ENCODE assay signal across 13 cellular contexts in genomic region chr1:6365047-6365446, GRCh38. TPM values are rescaled to one million over a fixed set of nuclear protein-coding genes. Genes with fewer than 3 reads are reported as not detected.
DNase-seq lines count a peak whose midpoint lies in the region; FAIRE-seq and TF ChIP-seq lines count a peak whose summit lies in the region.
"Had no signal": no experiment of that assay in that cellular context is flagged by ENCODE, and none has a peak within 500 bp of the region (broad histone marks: within the 10 kb centered on the region; RNA-seq: fewer than 3 reads in every experiment).

No MANE protein-coding gene starts in this region.

- H3K36me3 ChIP-seq in small intestine (ENCODE audit: control insufficient read depth in 2 of 2, insufficient read depth in 2 of 2, low read length in 2 of 2) (no peaks in the 10 kb centered on the region), OCI-LY7 (ENCODE audit: insufficient read depth, low read length) (peaks cover 6% of the 10 kb centered on the region)
- H3K36me3 ChIP-seq: neural progenitor cell, spleen had no signal

- in situ Hi-C loops in GM13977 (cut with MboI; ENCODE audit: low pct_unique_long_range_greater_than_20kb, low sequenced_read_pairs, unreplicated experiment) = loop anchor here (10.0 kb wide), 1 partner anchor 50 kb away; the partner anchor contains the start of gene HES2

- peaks cover 3 to 8% of the 10 kb centered on the region in 2 donors for H3K4me1 ChIP-seq in small intestine (ENCODE audit: control insufficient read depth in 2 of 2, insufficient read depth in 1 of 2, low read depth in 1 of 2, low read length in 1 of 2)
- peaks cover under 1% of the 10 kb centered on the region for H3K4me1 ChIP-seq in OCI-LY7 (ENCODE audit: insufficient read depth, low read length, poor library complexity, severe bottlenecking)

- H3K9me3 ChIP-seq in small intestine (ENCODE audit: control insufficient read depth, low read depth) (no peaks in the 10 kb centered on the region), OCI-LY7 (ENCODE audit: low read length) (no peaks in the 10 kb centered on the region)

- POLR2A ChIA-PET in OCI-LY7 (lab: Charles Lee) = no interaction called here

- peak; percentile 37 for DNase-seq in NAMALWA (ENCODE audit: low spot score)
- peak; percentile 36 to 41 for DNase-seq in activated CD4-positive, alpha-beta T cell treated with anti-CD3 and anti-CD28 coated beads for 4 hours
- DNase-seq in activated naive CD8-positive, alpha-beta T cell treated with anti-CD3 and anti-CD28 coated beads, Interleukin-2, amount 50 U/mL, for 16 hours (ENCODE audit: low read depth, low spot score) = peak; percentile 31
- DNase-seq in small intestine = peak; percentile 58
- DNase-seq in dedifferentiated amniotic fluid mesenchymal stem cell (ENCODE audit: extremely low spot score) = no peak
- DNase-seq in OCI-LY7 (ENCODE audit: low spot score) = no peak
- no peak for DNase-seq in NOMO-1 (lab: John Stamatoyannopoulos, UW; ENCODE audit: unreplicated experiment in 2 of 2)
- DNase-seq in GM13977 (ENCODE audit: low spot score) = no peak
- DNase-seq: MV-4-11, NCI-H510A treated with DMSO at 0.1 percent for 48 hours, spleen had no signal

- no peaks in the 10 kb centered on the region for H3K9me2 ChIP-seq in OCI-LY7 (ENCODE audit: insufficient read depth, low read length)

- no peaks in the 10 kb centered on the region for H3K27me3 ChIP-seq in small intestine (ENCODE audit: control insufficient read depth in 2 of 2, insufficient read depth in 2 of 2, low read length in 2 of 2)
- H3K27me3 ChIP-seq: neural progenitor cell, spleen had no signal

- intact Hi-C loops in OCI-LY7 (cut with micrococcal nuclease; ENCODE audit: unreplicated experiment) = no loop called here

- FAIRE-seq in small intestine (lab: Jason Lieb, UNC) = no peak
- FAIRE-seq: colon had no signal

- no TSS peak for BruUV-seq in OCI-LY7 (replicated peaks; lab: Mats Ljungman, UMichigan)

- no peak overlapping the region for H3K4me2 ChIP-seq in OCI-LY7 (ENCODE audit: low read length)
- H3K4me2 ChIP-seq: neural progenitor cell had no signal

- TF ChIP-seq CTCF in OCI-LY7 (conservative IDR thresholded peaks at IDR 0.05; ENCODE audit: low read length) (no peak), GM13977 (IDR thresholded peaks at IDR 0.05; ENCODE audit: extremely low read depth, insufficient read depth, missing control alignments) (no peak)

- WGBS in small intestine, 3 donors = 67 to 80% (median 76%) methylated on average over 5 of the region's 5 CpGs

- no peak overlapping the region for H3K4me3 ChIP-seq in small intestine (ENCODE audit: low read depth in 1 of 2, low read length in 2 of 2)
- no peak overlapping the region for H3K4me3 ChIP-seq in OCI-LY7 (ENCODE audit: low read depth, low read length, poor library complexity, severe bottlenecking)
- H3K4me3 ChIP-seq: neural progenitor cell, spleen had no signal

- H3K27ac ChIP-seq in small intestine (ENCODE audit: low read depth in 1 of 2, low read length in 1 of 2) = no peak overlapping the region
- no peak overlapping the region for H3K27ac ChIP-seq in OCI-LY7 (ENCODE audit: low read depth, low read length, poor library complexity, severe bottlenecking)
- H3K27ac ChIP-seq: neural progenitor cell had no signal

- CTCF ChIA-PET in OCI-LY7 (lab: Charles Lee; ENCODE audit: unreplicated experiment) = no interaction called here

- no peak overlapping the region for H2AFZ ChIP-seq in OCI-LY7 (ENCODE audit: low read length)
- H2AFZ ChIP-seq: neural progenitor cell had no signal

- H3K79me2 ChIP-seq in OCI-LY7 (ENCODE audit: insufficient read depth, low read depth, low read length) = no peaks in the 10 kb centered on the region

- H4K20me1 ChIP-seq in OCI-LY7 (ENCODE audit: insufficient read depth, low read length) = no peaks in the 10 kb centered on the region

RNA-seq across cellular contexts. Expression of gene ACOT7, which starts 28.5 kb away (rescaled TPM):
- polyA plus RNA-seq in small intestine = 10 to 100 TPM; 63.5 to 93.8 (median 83.9) TPM
- total RNA-seq in OCI-LY7 (2014; rRNA removed; shearing (Covaris generic)) = 16.8 and 23.4 TPM in 2 replicates
- 50.5 and 53.6 TPM in 2 replicates for total RNA-seq in OCI-LY7 (2022)

RNA-seq across cellular contexts. Expression of gene HES2, which starts 54.7 kb away (rescaled TPM):
- 1 to 10 TPM in 2 of 3 donors, under 1 TPM in 1; 0.55 to 2.2 (median 1.1) TPM for polyA plus RNA-seq in small intestine
- total RNA-seq in OCI-LY7 (2014; rRNA removed; shearing (Covaris generic)) = not detected in 2 replicates
- total RNA-seq in OCI-LY7 (2022) = not detected in 2 replicates

RNA-seq across cellular contexts. Expression of gene ESPN, which starts 59.5 kb away (rescaled TPM):
- 100 to 1,000 TPM in 2 of 3 donors, 10 to 100 TPM in 1; 83.5 to 336 (median 235) TPM for polyA plus RNA-seq in small intestine
- total RNA-seq in OCI-LY7 (2014; rRNA removed; shearing (Covaris generic)) = not detected in 2 replicates
- total RNA-seq in OCI-LY7 (2022) = not detected in 2 replicates

Comparison
In these comparisons a context has a peak if more than half of its experiments do, and no peak if none do; other contexts are left out.
1. DNase-seq: peak in NAMALWA (single experiment), activated CD4-positive, alpha-beta T cell treated with anti-CD3 and anti-CD28 coated beads for 4 hours (2 of 2), activated naive CD8-positive, alpha-beta T cell treated with anti-CD3 and anti-CD28 coated beads, Interleukin-2, amount 50 U/mL, for 16 hours (single experiment) and small intestine (single experiment); none in dedifferentiated amniotic fluid mesenchymal stem cell (single experiment), OCI-LY7 (single experiment), NOMO-1 (0 of 2) and GM13977 (single experiment).